In the genomic region with DNA sequence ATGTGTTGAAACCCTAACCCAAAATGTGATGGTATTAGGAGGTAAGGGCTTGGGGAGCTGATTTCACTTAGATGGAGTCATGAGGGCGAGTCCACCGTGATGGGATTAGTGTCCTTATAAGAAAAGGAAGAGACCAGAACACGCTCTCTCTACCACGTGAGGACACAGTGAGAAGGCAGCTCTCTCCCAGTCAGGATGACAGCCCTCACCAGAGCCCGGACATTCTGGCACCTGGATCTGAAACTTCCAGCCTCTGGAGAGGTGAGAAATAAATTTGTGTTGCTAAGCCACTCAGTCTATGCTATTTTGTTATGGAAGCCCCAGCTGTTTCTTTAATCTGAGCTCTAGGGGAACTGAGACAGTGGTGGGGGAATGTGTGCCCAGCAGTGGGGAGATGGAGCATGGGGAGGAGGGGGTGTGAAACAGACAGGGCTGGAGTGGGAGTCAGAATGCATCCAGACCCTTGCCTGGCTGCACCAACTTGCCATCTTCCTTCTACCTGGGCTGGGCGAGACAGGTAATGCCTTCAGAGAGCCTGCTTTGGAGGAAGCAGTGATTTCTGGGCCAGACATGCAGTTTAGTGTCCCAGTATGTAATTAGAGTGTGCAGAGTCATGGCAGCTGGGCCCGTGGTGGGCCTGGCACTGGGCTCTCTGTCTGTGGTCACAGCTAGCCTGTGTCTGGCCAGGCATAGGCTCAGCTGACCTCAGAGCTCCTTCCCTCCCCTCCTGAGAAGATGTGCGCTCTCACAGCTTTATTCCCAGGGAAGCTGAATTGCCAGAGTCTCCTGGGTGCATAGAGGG, we compare ENCODE assay signal across 18 cellular contexts. TPM values are rescaled to one million over a fixed set of nuclear protein-coding genes. Genes with fewer than 3 reads are reported as not detected.
DNase-seq lines count a peak whose midpoint lies in the region; ATAC-seq and TF ChIP-seq lines count a peak whose summit lies in the region.
"Had no signal": no experiment of that assay in that cellular context is flagged by ENCODE, and none has a peak within 500 bp of the region (broad histone marks: within the 10 kb centered on the region; RNA-seq: fewer than 3 reads in every experiment).

No MANE protein-coding gene starts in this region.

- peak overlapping the region; percentile 4 for H3K9ac ChIP-seq in NT2/D1 (ENCODE audit: insufficient read length, low read depth)

- H3K9me3 ChIP-seq in NT2/D1 (ENCODE audit: insufficient read depth, low read length) (no peaks in the 10 kb centered on the region), esophagus squamous epithelium (no peaks in the 10 kb centered on the region)
- H3K9me3 ChIP-seq: BE2C, MG63, Peyer's patch had no signal

- WGBS in esophagus squamous epithelium, 2 donors: 92 to 93% methylated on average over 7 of the region's 8 CpGs

- DNase-seq in ELF-1 (ENCODE audit: low read depth, low spot score) (peak; percentile 72), NT2/D1 (ENCODE audit: low read depth, low spot score) (no peak), islet precursor cell (peak; percentile 86), substantia nigra (lab: John Stamatoyannopoulos, UW) (peak in 1 of 49 donors; percentile 20), esophagus squamous epithelium (lab: John Stamatoyannopoulos, UW) (no peak), DMS79 (lab: John Stamatoyannopoulos, UW) (no peak)
- DNase-seq: BE2C, HFFc6, KBM-7, MG63, NCI-H1092 treated with DMSO at 0.1 percent for 48 hours, NCI-H1694, NCI-H446, NCI-H82, Peyer's patch, SHP77 treated with DMSO at 0.1 percent for 48 hours had no signal

- H3K27ac ChIP-seq in substantia nigra (ENCODE audit: low read depth, low read length, poor library complexity, severe bottlenecking): peak overlapping the region; percentile 23
- peak overlapping the region in 1 of 4 donors; percentile 63 for H3K27ac ChIP-seq in esophagus squamous epithelium

- intact Hi-C loops in esophagus squamous epithelium (cut with DNase I): no loop called here

- H3K36me3 ChIP-seq in NT2/D1 (ENCODE audit: insufficient read depth, insufficient read length, low read length) (no peaks in the 10 kb centered on the region), esophagus squamous epithelium (no peaks in the 10 kb centered on the region)
- H3K36me3 ChIP-seq: BE2C, MG63, Peyer's patch had no signal

- no peak for TF ChIP-seq CTCF in esophagus squamous epithelium (IDR thresholded peaks at IDR 0.05)

- ATAC-seq in HG03108 (IDR thresholded peaks at IDR 0.05; ENCODE audit: unreplicated experiment): no peak
- ATAC-seq: CD8-positive, alpha-beta T cell had no signal

- TF ChIP-seq POLR2A in esophagus squamous epithelium (IDR thresholded peaks at IDR 0.05): no peak

- H3K4me1 ChIP-seq in NT2/D1 (ENCODE audit: insufficient read depth, insufficient read length) (peaks cover 12% of the 10 kb centered on the region), esophagus squamous epithelium (peaks cover 11 to 61% (median 24%) of the 10 kb centered on the region in 3 donors)
- H3K4me1 ChIP-seq: Peyer's patch had no signal

- no peaks in the 10 kb centered on the region for H3K27me3 ChIP-seq in NT2/D1 (ENCODE audit: insufficient read depth, insufficient read length)
- H3K27me3 ChIP-seq in esophagus squamous epithelium: no peaks in the 10 kb centered on the region
- H3K27me3 ChIP-seq: BE2C, MG63, Peyer's patch had no signal

- no peak overlapping the region for H3K4me3 ChIP-seq in NT2/D1 (ENCODE audit: insufficient read length, low read depth)
- no peak overlapping the region for H3K4me3 ChIP-seq in esophagus squamous epithelium
- H3K4me3 ChIP-seq: MG63, Peyer's patch had no signal

RNA-seq across cellular contexts. Expression of gene RHOB, which starts 38.1 kb away (rescaled TPM):
- total RNA-seq in esophagus squamous epithelium: 100 to 1,000 TPM in 3 of 4 donors, 10 to 100 TPM in 1; 61.7 to 245 (median 144) TPM

Comparison
In these comparisons a context has a peak if more than half of its experiments do, and no peak if none do; other contexts are left out.
1. DNase-seq: peak in ELF-1 (single experiment) and islet precursor cell (single experiment); none in NT2/D1 (single experiment), esophagus squamous epithelium (single experiment) and DMS79 (single experiment).